8 cellular contexts compared by ENCODE assay signal in genomic region chr21:26844258-26845065, GRCh38. TPM values are rescaled to one million over a fixed set of nuclear protein-coding genes. Genes with fewer than 3 reads are reported as not detected.
DNase-seq lines count a peak whose midpoint lies in the region; ATAC-seq and TF ChIP-seq lines count a peak whose summit lies in the region.

No MANE protein-coding gene starts in this region.

- no peak for ATAC-seq in GM21737 (IDR thresholded peaks at IDR 0.05; ENCODE audit: unreplicated experiment)

- H3K9ac ChIP-seq in stomach smooth muscle (ENCODE audit: low read length in 2 of 2): peak overlapping the region; percentile 83 to 89

- TF ChIP-seq POLR2A in lower leg skin (IDR thresholded peaks at IDR 0.05): no peak

- DNase-seq in NCI-H1092 treated with DMSO at 0.1 percent for 48 hours (lab: John Stamatoyannopoulos, UW) (peak; percentile 24), NCI-H1092 (lab: John Stamatoyannopoulos, UW) (no peak), RPMI7951 (ENCODE audit: low read depth) (peak; percentile 46), ecto neural progenitor cell (ENCODE audit: low spot score) (peak; percentile 77), lower leg skin (ENCODE audit: low spot score in 2 of 2) (peak in 1 of 2 donors; percentile 90), GM13976 (ENCODE audit: low spot score) (no peak)

- intact Hi-C loops in lower leg skin (cut with DNase I; ENCODE audit: low total_unique reads): no loop called here

- H3K27ac ChIP-seq in stomach smooth muscle (ENCODE audit: low read length): peak overlapping the region; percentile 97

- H3K4me1 ChIP-seq in stomach smooth muscle (ENCODE audit: control insufficient read depth, insufficient read depth, low read length): peaks cover 36% of the 10 kb centered on the region

- 0% methylated on average over 61 to 62 of the region's 96 CpGs for WGBS in lower leg skin, 2 donors

- no peaks in the 10 kb centered on the region for H3K27me3 ChIP-seq in stomach smooth muscle (ENCODE audit: control insufficient read depth in 1 of 2, insufficient read depth in 2 of 2, low read length in 2 of 2)

- peaks cover 23 to 29% of the 10 kb centered on the region in 2 donors for H3K36me3 ChIP-seq in stomach smooth muscle (ENCODE audit: control insufficient read depth in 2 of 2, insufficient read depth in 2 of 2, low read length in 2 of 2)

- H3K4me3 ChIP-seq in lower leg skin (ENCODE audit: low read depth, poor library complexity, severe bottlenecking): peak overlapping the region; percentile 70
- H3K4me3 ChIP-seq in stomach smooth muscle (ENCODE audit: low read length in 2 of 2): peak overlapping the region; percentile 90 to 94

- TF ChIP-seq CTCF in lower leg skin (IDR thresholded peaks at IDR 0.05) (no peak), GM13976 (IDR thresholded peaks at IDR 0.05; ENCODE audit: borderline replicate concordance, control extremely low read depth, extremely low read depth, insufficient read depth, missing control alignments) (no peak)

- in situ Hi-C loops in GM13976 (cut with MboI; ENCODE audit: low sequenced_read_pairs, unreplicated experiment): loop anchor here (25.0 kb wide), 2 partner anchors 868 to 1893 kb away; no protein-coding TSS in a partner anchor

- no peaks in the 10 kb centered on the region for H3K9me3 ChIP-seq in stomach smooth muscle (ENCODE audit: control insufficient read depth in 2 of 2, low read length in 2 of 2)

RNA-seq across cellular contexts. Expression of gene ADAMTS1, which starts 0.7 kb away (rescaled TPM):
- 6.8 and 8.7 TPM in 2 replicates for total RNA-seq in RPMI7951 (2014; rRNA removed; shearing (Covaris generic))
- 10 to 100 TPM; 19.4 to 53.2 (median 24.0) TPM for total RNA-seq in lower leg skin

Comparison
In these comparisons a context has a peak if more than half of its experiments do, and no peak if none do; other contexts are left out.
1. DNase-seq: peak in NCI-H1092 treated with DMSO at 0.1 percent for 48 hours (single experiment), RPMI7951 (single experiment) and ecto neural progenitor cell (single experiment); none in NCI-H1092 (single experiment) and GM13976 (single experiment).